ENCODE assay signal across 1 cellular context in the genomic region with DNA sequence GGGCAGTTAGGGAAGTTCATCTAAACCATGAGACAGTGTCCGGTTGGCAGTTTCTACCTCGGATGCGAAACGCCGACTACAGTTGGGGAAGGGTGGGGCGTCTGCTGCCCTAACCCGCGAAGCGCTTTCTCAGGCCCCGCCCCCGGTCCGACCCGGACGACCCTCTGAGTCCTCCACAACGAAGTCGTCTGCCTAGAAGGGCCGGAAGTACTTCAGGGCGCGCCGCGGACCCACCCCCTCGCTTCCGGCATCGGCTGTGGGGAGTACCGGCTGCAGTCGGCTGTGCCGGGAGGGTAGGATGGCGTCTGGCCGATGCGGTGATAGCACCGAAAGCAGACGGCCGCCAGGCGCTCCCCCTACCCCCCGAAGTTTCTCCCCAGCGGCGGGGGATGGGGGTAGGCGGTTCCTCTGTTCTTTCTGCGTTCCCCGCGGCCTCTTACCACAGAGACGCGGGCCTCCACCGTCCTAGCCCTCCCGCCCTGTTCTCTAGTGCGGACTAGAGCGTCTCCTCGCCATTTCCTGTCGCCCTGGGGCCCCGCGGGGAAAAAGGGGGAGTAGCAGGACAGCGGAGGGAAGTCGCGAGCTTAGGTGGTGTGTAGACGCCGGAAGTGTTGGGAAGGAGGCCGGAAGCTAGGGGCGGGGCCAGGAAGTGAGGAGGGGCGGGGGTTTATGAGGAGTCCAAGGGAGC.
TF ChIP-seq lines count a peak whose summit lies in the region.

A gene (plus strand): TSS at position 241 of the 688 bp plus-strand sequence. CDS start 719 bp downstream, outside the sequence.

TF ChIP-seq in K562, 482 proteins besides CTCF, POLR2A, EP300 and RAD21 (continued from another document and continues in another):
- TF ChIP-seq, protein P1, sequence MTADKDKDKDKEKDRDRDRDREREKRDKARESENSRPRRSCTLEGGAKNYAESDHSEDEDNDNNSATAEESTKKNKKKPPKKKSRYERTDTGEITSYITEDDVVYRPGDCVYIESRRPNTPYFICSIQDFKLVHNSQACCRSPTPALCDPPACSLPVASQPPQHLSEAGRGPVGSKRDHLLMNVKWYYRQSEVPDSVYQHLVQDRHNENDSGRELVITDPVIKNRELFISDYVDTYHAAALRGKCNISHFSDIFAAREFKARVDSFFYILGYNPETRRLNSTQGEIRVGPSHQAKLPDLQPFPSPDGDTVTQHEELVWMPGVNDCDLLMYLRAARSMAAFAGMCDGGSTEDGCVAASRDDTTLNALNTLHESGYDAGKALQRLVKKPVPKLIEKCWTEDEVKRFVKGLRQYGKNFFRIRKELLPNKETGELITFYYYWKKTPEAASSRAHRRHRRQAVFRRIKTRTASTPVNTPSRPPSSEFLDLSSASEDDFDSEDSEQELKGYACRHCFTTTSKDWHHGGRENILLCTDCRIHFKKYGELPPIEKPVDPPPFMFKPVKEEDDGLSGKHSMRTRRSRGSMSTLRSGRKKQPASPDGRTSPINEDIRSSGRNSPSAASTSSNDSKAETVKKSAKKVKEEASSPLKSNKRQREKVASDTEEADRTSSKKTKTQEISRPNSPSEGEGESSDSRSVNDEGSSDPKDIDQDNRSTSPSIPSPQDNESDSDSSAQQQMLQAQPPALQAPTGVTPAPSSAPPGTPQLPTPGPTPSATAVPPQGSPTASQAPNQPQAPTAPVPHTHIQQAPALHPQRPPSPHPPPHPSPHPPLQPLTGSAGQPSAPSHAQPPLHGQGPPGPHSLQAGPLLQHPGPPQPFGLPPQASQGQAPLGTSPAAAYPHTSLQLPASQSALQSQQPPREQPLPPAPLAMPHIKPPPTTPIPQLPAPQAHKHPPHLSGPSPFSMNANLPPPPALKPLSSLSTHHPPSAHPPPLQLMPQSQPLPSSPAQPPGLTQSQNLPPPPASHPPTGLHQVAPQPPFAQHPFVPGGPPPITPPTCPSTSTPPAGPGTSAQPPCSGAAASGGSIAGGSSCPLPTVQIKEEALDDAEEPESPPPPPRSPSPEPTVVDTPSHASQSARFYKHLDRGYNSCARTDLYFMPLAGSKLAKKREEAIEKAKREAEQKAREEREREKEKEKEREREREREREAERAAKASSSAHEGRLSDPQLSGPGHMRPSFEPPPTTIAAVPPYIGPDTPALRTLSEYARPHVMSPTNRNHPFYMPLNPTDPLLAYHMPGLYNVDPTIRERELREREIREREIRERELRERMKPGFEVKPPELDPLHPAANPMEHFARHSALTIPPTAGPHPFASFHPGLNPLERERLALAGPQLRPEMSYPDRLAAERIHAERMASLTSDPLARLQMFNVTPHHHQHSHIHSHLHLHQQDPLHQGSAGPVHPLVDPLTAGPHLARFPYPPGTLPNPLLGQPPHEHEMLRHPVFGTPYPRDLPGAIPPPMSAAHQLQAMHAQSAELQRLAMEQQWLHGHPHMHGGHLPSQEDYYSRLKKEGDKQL (CRISPR knock-in tag; IDR thresholded peaks at IDR 0.05; ENCODE audit: borderline replicate concordance): no peak
- no peak for TF ChIP-seq ADNP (tag; IDR thresholded peaks at IDR 0.05)
- TF ChIP-seq, protein P2, sequence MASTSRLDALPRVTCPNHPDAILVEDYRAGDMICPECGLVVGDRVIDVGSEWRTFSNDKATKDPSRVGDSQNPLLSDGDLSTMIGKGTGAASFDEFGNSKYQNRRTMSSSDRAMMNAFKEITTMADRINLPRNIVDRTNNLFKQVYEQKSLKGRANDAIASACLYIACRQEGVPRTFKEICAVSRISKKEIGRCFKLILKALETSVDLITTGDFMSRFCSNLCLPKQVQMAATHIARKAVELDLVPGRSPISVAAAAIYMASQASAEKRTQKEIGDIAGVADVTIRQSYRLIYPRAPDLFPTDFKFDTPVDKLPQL (IDR thresholded peaks at IDR 0.05; ENCODE audit: extremely low read depth, insufficient read length): no peak
- peak; percentile 82; the same call in 1 of the 2 replicates for TF ChIP-seq LCOR (CRISPR knock-in tag; IDR thresholded peaks at IDR 0.05)
- no peak for TF ChIP-seq ESRRB (CRISPR knock-in tag; IDR thresholded peaks at IDR 0.05; ENCODE audit: borderline replicate concordance)
- TF ChIP-seq JUND (IDR thresholded peaks at IDR 0.05; ENCODE audit: borderline replicate concordance, low read depth, low read length): peak; percentile 49
- TF ChIP-seq JUND (tag; IDR thresholded peaks at IDR 0.05; ENCODE audit: borderline replicate concordance, low read depth, low read length): no peak; the same call in 2 of the 3 replicates
- TF ChIP-seq ZBTB17 (CRISPR knock-in tag; IDR thresholded peaks at IDR 0.05): peak; percentile 58
- TF ChIP-seq ZSCAN29 (IDR thresholded peaks at IDR 0.05): peak; percentile 97
- no peak for TF ChIP-seq ZNF232 (CRISPR knock-in tag; IDR thresholded peaks at IDR 0.05)
- TF ChIP-seq, protein P3, sequence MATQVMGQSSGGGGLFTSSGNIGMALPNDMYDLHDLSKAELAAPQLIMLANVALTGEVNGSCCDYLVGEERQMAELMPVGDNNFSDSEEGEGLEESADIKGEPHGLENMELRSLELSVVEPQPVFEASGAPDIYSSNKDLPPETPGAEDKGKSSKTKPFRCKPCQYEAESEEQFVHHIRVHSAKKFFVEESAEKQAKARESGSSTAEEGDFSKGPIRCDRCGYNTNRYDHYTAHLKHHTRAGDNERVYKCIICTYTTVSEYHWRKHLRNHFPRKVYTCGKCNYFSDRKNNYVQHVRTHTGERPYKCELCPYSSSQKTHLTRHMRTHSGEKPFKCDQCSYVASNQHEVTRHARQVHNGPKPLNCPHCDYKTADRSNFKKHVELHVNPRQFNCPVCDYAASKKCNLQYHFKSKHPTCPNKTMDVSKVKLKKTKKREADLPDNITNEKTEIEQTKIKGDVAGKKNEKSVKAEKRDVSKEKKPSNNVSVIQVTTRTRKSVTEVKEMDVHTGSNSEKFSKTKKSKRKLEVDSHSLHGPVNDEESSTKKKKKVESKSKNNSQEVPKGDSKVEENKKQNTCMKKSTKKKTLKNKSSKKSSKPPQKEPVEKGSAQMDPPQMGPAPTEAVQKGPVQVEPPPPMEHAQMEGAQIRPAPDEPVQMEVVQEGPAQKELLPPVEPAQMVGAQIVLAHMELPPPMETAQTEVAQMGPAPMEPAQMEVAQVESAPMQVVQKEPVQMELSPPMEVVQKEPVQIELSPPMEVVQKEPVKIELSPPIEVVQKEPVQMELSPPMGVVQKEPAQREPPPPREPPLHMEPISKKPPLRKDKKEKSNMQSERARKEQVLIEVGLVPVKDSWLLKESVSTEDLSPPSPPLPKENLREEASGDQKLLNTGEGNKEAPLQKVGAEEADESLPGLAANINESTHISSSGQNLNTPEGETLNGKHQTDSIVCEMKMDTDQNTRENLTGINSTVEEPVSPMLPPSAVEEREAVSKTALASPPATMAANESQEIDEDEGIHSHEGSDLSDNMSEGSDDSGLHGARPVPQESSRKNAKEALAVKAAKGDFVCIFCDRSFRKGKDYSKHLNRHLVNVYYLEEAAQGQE (CRISPR knock-in tag; IDR thresholded peaks at IDR 0.05; ENCODE audit: low read depth): peak; percentile 68; the same call in 1 of the 2 replicates
- no peak; the same call in 1 of the 2 replicates for TF ChIP-seq TEAD4 (IDR thresholded peaks at IDR 0.05; ENCODE audit: low read length)
- TF ChIP-seq TEAD4 (CRISPR knock-in tag; IDR thresholded peaks at IDR 0.05; ENCODE audit: borderline replicate concordance): no peak
- TF ChIP-seq, protein P4, sequence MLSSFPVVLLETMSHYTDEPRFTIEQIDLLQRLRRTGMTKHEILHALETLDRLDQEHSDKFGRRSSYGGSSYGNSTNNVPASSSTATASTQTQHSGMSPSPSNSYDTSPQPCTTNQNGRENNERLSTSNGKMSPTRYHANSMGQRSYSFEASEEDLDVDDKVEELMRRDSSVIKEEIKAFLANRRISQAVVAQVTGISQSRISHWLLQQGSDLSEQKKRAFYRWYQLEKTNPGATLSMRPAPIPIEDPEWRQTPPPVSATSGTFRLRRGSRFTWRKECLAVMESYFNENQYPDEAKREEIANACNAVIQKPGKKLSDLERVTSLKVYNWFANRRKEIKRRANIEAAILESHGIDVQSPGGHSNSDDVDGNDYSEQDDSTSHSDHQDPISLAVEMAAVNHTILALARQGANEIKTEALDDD (IDR thresholded peaks at IDR 0.05): 0 out of 2 replicates have a peak, but pooled peaks have one; percentile 41
- TF ChIP-seq PHF8 (IDR thresholded peaks at IDR 0.05; ENCODE audit: borderline replicate concordance, low read length): peak; percentile 94
- TF ChIP-seq, protein P5, sequence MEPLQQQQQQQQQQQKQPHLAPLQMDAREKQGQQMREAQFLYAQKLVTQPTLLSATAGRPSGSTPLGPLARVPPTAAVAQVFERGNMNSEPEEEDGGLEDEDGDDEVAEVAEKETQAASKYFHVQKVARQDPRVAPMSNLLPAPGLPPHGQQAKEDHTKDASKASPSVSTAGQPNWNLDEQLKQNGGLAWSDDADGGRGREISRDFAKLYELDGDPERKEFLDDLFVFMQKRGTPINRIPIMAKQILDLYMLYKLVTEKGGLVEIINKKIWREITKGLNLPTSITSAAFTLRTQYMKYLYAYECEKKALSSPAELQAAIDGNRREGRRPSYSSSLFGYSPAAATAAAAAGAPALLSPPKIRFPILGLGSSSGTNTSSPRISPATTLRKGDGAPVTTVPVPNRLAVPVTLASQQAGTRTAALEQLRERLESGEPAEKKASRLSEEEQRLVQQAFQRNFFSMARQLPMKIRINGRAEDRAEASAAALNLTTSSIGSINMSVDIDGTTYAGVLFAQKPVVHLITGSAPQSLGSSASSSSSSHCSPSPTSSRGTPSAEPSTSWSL (CRISPR knock-in tag; IDR thresholded peaks at IDR 0.05; ENCODE audit: borderline replicate concordance): no peak
- TF ChIP-seq ZNF384 (IDR thresholded peaks at IDR 0.05; ENCODE audit: low read depth, low read length): no peak
- no peak for TF ChIP-seq ZNF121 (CRISPR knock-in tag; conservative IDR thresholded peaks at IDR 0.05)
- no peak for TF ChIP-seq PHTF2 (CRISPR knock-in tag; IDR thresholded peaks at IDR 0.05)
- TF ChIP-seq, protein P6, sequence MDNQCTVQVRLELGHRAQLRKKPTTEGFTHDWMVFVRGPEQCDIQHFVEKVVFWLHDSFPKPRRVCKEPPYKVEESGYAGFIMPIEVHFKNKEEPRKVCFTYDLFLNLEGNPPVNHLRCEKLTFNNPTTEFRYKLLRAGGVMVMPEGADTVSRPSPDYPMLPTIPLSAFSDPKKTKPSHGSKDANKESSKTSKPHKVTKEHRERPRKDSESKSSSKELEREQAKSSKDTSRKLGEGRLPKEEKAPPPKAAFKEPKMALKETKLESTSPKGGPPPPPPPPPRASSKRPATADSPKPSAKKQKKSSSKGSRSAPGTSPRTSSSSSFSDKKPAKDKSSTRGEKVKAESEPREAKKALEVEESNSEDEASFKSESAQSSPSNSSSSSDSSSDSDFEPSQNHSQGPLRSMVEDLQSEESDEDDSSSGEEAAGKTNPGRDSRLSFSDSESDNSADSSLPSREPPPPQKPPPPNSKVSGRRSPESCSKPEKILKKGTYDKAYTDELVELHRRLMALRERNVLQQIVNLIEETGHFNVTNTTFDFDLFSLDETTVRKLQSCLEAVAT (IDR thresholded peaks at IDR 0.05): peak in 1 of 2 experiments; percentile 46; a peak in 1 of 4 replicates
- no peak for TF ChIP-seq PPARD (CRISPR knock-in tag; IDR thresholded peaks at IDR 0.05)
- TF ChIP-seq TAL1 (IDR thresholded peaks at IDR 0.05): no peak
- TF ChIP-seq ZNF444 (CRISPR knock-in tag; IDR thresholded peaks at IDR 0.05): no peak
- no peak; the same call in 1 of the 2 replicates for TF ChIP-seq BCOR (IDR thresholded peaks at IDR 0.05)
- TF ChIP-seq YBX1 (IDR thresholded peaks at IDR 0.05): no peak
- no peak for TF ChIP-seq ARID2 (IDR thresholded peaks at IDR 0.05)
- TF ChIP-seq TFAM (CRISPR knock-in tag; conservative IDR thresholded peaks at IDR 0.05): no peak
- TF ChIP-seq, protein P7, sequence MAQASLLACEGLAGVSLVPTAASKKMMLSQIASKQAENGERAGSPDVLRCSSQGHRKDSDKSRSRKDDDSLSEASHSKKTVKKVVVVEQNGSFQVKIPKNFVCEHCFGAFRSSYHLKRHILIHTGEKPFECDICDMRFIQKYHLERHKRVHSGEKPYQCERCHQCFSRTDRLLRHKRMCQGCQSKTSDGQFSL (CRISPR knock-in tag; IDR thresholded peaks at IDR 0.05): peak; percentile 23; the same call in 1 of the 2 replicates
- TF ChIP-seq, protein P7 (tag; IDR thresholded peaks at IDR 0.05): no peak; a peak in 1 of 4 replicates
- no peak for TF ChIP-seq STAG1 (CRISPR knock-in tag; IDR thresholded peaks at IDR 0.05; ENCODE audit: borderline replicate concordance)
- peak; percentile 58 for TF ChIP-seq ARID1B (IDR thresholded peaks at IDR 0.05)
- TF ChIP-seq ZNF224 (CRISPR knock-in tag; IDR thresholded peaks at IDR 0.05): no peak
- TF ChIP-seq RBM15 (IDR thresholded peaks at IDR 0.05; ENCODE audit: insufficient read depth, low read length): no peak
- TF ChIP-seq CAMTA2 (CRISPR knock-in tag; conservative IDR thresholded peaks at IDR 0.05): peak; percentile 87; the same call in 1 of the 2 replicates
- TF ChIP-seq CEBPB (tag; IDR thresholded peaks at IDR 0.05): no peak
- TF ChIP-seq, protein P8, sequence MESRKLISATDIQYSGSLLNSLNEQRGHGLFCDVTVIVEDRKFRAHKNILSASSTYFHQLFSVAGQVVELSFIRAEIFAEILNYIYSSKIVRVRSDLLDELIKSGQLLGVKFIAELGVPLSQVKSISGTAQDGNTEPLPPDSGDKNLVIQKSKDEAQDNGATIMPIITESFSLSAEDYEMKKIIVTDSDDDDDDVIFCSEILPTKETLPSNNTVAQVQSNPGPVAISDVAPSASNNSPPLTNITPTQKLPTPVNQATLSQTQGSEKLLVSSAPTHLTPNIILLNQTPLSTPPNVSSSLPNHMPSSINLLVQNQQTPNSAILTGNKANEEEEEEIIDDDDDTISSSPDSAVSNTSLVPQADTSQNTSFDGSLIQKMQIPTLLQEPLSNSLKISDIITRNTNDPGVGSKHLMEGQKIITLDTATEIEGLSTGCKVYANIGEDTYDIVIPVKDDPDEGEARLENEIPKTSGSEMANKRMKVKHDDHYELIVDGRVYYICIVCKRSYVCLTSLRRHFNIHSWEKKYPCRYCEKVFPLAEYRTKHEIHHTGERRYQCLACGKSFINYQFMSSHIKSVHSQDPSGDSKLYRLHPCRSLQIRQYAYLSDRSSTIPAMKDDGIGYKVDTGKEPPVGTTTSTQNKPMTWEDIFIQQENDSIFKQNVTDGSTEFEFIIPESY (CRISPR knock-in tag; IDR thresholded peaks at IDR 0.05): peak; percentile 46; the same call in 1 of the 2 replicates
- no peak for TF ChIP-seq XRCC3 (IDR thresholded peaks at IDR 0.05)
- 0 out of 2 replicates have a peak, but pooled peaks have one; percentile 67 for TF ChIP-seq NFATC3 (IDR thresholded peaks at IDR 0.05)
- TF ChIP-seq, protein P9, sequence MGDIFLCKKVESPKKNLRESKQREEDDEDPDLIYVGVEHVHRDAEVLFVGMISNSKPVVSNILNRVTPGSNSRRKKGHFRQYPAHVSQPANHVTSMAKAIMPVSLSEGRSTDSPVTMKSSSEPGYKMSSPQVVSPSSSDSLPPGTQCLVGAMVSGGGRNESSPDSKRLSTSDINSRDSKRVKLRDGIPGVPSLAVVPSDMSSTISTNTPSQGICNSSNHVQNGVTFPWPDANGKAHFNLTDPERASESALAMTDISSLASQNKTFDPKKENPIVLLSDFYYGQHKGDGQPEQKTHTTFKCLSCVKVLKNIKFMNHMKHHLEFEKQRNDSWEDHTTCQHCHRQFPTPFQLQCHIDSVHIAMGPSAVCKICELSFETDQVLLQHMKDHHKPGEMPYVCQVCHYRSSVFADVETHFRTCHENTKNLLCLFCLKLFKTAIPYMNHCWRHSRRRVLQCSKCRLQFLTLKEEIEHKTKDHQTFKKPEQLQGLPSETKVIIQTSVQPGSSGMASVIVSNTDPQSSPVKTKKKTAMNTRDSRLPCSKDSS (IDR thresholded peaks at IDR 0.05; ENCODE audit: low read depth, partially characterized antibody): no peak
- TF ChIP-seq BRD9 (IDR thresholded peaks at IDR 0.05; ENCODE audit: low read depth, partially characterized antibody): no peak
